8 cellular contexts compared by ENCODE assay signal in genomic region chr3:48507256-48508061, GRCh38. TPM values are rescaled to one million over a fixed set of nuclear protein-coding genes. Genes with fewer than 3 reads are reported as not detected.
DNase-seq lines count a peak whose midpoint lies in the region; ATAC-seq and TF ChIP-seq lines count a peak whose summit lies in the region.

No MANE protein-coding gene starts in this region.

- no peaks in the 10 kb centered on the region for H3K27me3 Mint-ChIP-seq in activated CD4-positive, alpha-beta T cell treated with anti-CD3 and anti-CD28 coated beads for 36 hours
- H3K27me3 Mint-ChIP-seq in memory B cell, result peaks cover 6% of the 10 kb centered on the region

- DNase-seq in AG20443 (ENCODE audit: low spot score) (peak; percentile 69), MV-4-11 (lab: John Stamatoyannopoulos, UW) (peak; percentile 71), choroid plexus epithelial cell (ENCODE audit: low read depth) (peak; percentile 68), memory B cell (ENCODE audit: low spot score in 2 of 2) (peak; percentile 65 to 66), GOT3 (lab: John Stamatoyannopoulos, UW) (no peak)
- DNase-seq in activated CD4-positive, alpha-beta T cell treated with anti-CD3 and anti-CD28 coated beads for 36 hours, result peak; percentile 83
- DNase-seq in stimulated activated CD8-positive, alpha-beta memory T cell treated with anti-CD3 and anti-CD28 coated beads, Interleukin-7, amount 100 ng/mL, for 24 hours (ENCODE audit: low read depth), result peak; percentile 35

- peak; percentile 60 for TF ChIP-seq CTCF in choroid plexus epithelial cell (conservative IDR thresholded peaks at IDR 0.05; ENCODE audit: low read depth, low read length)

- ATAC-seq in GM18909 (IDR thresholded peaks at IDR 0.05; ENCODE audit: poor library complexity, unreplicated experiment), result peak; percentile 62
- ATAC-seq in activated CD4-positive, alpha-beta T cell treated with anti-CD3 and anti-CD28 coated beads for 36 hours, result peak; percentile 82
- ATAC-seq in memory B cell (ENCODE audit: low read depth), result peak; percentile 93

- H3K36me3 Mint-ChIP-seq in activated CD4-positive, alpha-beta T cell treated with anti-CD3 and anti-CD28 coated beads for 36 hours (ENCODE audit: low read depth), result no peaks in the 10 kb centered on the region
- H3K36me3 Mint-ChIP-seq in memory B cell, result no peaks in the 10 kb centered on the region

- CTCF ChIA-PET in activated CD4-positive, alpha-beta T cell treated with anti-CD3 and anti-CD28 coated beads for 36 hours (lab: Charles Lee), result interaction anchor here (0.6 to 2.0 kb wide), 7 partner anchors 34 to 299 kb away, joined by 3 to 8 read pairs (median 3); no protein-coding TSS in a partner anchor

- POLR2A ChIA-PET in activated CD4-positive, alpha-beta T cell treated with anti-CD3 and anti-CD28 coated beads for 36 hours (lab: Charles Lee), result interaction anchor here (0.6 kb wide), 1 partner anchor 11 kb away, joined by 5 read pairs; no protein-coding TSS in a partner anchor

- peak overlapping the region; percentile 80 for H3K27ac Mint-ChIP-seq in activated CD4-positive, alpha-beta T cell treated with anti-CD3 and anti-CD28 coated beads for 36 hours
- H3K27ac Mint-ChIP-seq in memory B cell, result no peak overlapping the region

- peaks cover 45% of the 10 kb centered on the region for H3K4me1 Mint-ChIP-seq in activated CD4-positive, alpha-beta T cell treated with anti-CD3 and anti-CD28 coated beads for 36 hours
- peaks cover 9% of the 10 kb centered on the region for H3K4me1 Mint-ChIP-seq in memory B cell

- H3K4me3 ChIP-seq in choroid plexus epithelial cell (ENCODE audit: low read depth, low read length), result no peak overlapping the region

- peak overlapping the region; percentile 28 for H3K4me3 Mint-ChIP-seq in activated CD4-positive, alpha-beta T cell treated with anti-CD3 and anti-CD28 coated beads for 36 hours
- H3K4me3 Mint-ChIP-seq in memory B cell, result no peak overlapping the region

- intact Hi-C loops in activated CD4-positive, alpha-beta T cell treated with anti-CD3 and anti-CD28 coated beads for 36 hours (cut with DNase I, micrococcal nuclease), result loop anchor here (1.0 to 10.0 kb wide), 4 partner anchors 35 to 107 kb away; partner anchors contain the start of genes ATRIP (in 1 of the 2), CCDC51 (in 1 of the 2) and TMA7 (in 1 of the 2)

- no peaks in the 10 kb centered on the region for H3K9me3 Mint-ChIP-seq in activated CD4-positive, alpha-beta T cell treated with anti-CD3 and anti-CD28 coated beads for 36 hours (ENCODE audit: low read depth)
- no peaks in the 10 kb centered on the region for H3K9me3 Mint-ChIP-seq in memory B cell

RNA-seq across cellular contexts. Expression of gene SHISA5, which starts 3.5 kb away (rescaled TPM):
- total RNA-seq in activated CD4-positive, alpha-beta T cell treated with anti-CD3 and anti-CD28 coated beads for 36 hours, result 10 to 100 TPM; 52.9 to 68.8 TPM

RNA-seq across cellular contexts. Expression of gene PFKFB4, which starts 49.1 kb away (rescaled TPM):
- 10 to 100 TPM; 58.4 to 63.7 TPM for total RNA-seq in activated CD4-positive, alpha-beta T cell treated with anti-CD3 and anti-CD28 coated beads for 36 hours

RNA-seq across cellular contexts. Expression of gene UCN2, which starts 56.1 kb away (rescaled TPM):
- not detected for total RNA-seq in activated CD4-positive, alpha-beta T cell treated with anti-CD3 and anti-CD28 coated beads for 36 hours
